Comparison of ENCODE assay signal across 2 cellular contexts in the genomic region with DNA sequence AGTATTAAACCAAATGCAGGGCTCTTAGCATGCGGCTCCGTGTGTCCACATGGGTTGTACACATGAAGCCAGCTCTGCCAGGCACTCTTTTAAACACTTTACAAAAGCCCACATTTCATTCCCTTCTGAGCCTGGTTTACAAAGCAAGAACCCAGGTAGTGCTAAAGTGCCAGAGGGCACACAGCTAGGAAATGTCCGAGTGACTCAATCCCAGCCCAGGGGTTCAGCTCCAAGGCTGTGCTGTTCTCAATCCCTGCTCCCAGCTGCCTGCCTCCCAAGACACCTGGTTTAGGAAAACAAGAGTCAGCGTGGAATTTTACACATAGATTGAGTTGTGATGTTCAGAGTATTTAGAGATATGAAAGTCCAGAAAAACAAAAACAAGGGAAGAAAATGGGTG.
TF ChIP-seq lines count a peak whose summit lies in the region.

No MANE protein-coding gene starts in this region.

TF ChIP-seq in SK-N-SH, 30 proteins besides CTCF, POLR2A, EP300 and RAD21 (continued from another document):
- TF ChIP-seq, protein P1, sequence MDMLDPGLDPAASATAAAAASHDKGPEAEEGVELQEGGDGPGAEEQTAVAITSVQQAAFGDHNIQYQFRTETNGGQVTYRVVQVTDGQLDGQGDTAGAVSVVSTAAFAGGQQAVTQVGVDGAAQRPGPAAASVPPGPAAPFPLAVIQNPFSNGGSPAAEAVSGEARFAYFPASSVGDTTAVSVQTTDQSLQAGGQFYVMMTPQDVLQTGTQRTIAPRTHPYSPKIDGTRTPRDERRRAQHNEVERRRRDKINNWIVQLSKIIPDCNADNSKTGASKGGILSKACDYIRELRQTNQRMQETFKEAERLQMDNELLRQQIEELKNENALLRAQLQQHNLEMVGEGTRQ (IDR thresholded peaks at IDR 0.05; ENCODE audit: borderline replicate concordance, low read depth, low read length), result no peak
- no peak for TF ChIP-seq JUND (IDR thresholded peaks at IDR 0.05)
- TF ChIP-seq NRF1 (IDR thresholded peaks at IDR 0.05; ENCODE audit: low read depth, low read length), result no peak
- TF ChIP-seq RXRA (IDR thresholded peaks at IDR 0.05; ENCODE audit: borderline replicate concordance, low read depth), result no peak
- TF ChIP-seq, protein P2, sequence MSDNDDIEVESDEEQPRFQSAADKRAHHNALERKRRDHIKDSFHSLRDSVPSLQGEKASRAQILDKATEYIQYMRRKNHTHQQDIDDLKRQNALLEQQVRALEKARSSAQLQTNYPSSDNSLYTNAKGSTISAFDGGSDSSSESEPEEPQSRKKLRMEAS (IDR thresholded peaks at IDR 0.05; ENCODE audit: low read depth), result no peak
- TF ChIP-seq, protein P3, sequence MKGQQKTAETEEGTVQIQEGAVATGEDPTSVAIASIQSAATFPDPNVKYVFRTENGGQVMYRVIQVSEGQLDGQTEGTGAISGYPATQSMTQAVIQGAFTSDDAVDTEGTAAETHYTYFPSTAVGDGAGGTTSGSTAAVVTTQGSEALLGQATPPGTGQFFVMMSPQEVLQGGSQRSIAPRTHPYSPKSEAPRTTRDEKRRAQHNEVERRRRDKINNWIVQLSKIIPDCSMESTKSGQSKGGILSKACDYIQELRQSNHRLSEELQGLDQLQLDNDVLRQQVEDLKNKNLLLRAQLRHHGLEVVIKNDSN (IDR thresholded peaks at IDR 0.05; ENCODE audit: borderline replicate concordance, low read depth), result no peak
- TF ChIP-seq YY1 (IDR thresholded peaks at IDR 0.05; ENCODE audit: low read depth), result no peak
- TF ChIP-seq ELF1 (IDR thresholded peaks at IDR 0.05), result no peak

TF ChIP-seq in SK-N-SH treated with all-trans-retinoic acid at 6 μM for 48 hours, 23 proteins besides CTCF, POLR2A, EP300 and RAD21:
- TF ChIP-seq, protein P4, sequence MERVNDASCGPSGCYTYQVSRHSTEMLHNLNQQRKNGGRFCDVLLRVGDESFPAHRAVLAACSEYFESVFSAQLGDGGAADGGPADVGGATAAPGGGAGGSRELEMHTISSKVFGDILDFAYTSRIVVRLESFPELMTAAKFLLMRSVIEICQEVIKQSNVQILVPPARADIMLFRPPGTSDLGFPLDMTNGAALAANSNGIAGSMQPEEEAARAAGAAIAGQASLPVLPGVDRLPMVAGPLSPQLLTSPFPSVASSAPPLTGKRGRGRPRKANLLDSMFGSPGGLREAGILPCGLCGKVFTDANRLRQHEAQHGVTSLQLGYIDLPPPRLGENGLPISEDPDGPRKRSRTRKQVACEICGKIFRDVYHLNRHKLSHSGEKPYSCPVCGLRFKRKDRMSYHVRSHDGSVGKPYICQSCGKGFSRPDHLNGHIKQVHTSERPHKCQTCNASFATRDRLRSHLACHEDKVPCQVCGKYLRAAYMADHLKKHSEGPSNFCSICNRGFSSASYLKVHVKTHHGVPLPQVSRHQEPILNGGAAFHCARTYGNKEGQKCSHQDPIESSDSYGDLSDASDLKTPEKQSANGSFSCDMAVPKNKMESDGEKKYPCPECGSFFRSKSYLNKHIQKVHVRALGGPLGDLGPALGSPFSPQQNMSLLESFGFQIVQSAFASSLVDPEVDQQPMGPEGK (CRISPR knock-in tag; IDR thresholded peaks at IDR 0.05; ENCODE audit: borderline replicate concordance), result no peak
- TF ChIP-seq ZNF8 (CRISPR knock-in tag; IDR thresholded peaks at IDR 0.05), result no peak
- no peak for TF ChIP-seq TCF4 (CRISPR knock-in tag; IDR thresholded peaks at IDR 0.05; ENCODE audit: borderline replicate concordance)
- TF ChIP-seq PPARA (CRISPR knock-in tag; IDR thresholded peaks at IDR 0.05; ENCODE audit: borderline replicate concordance), result no peak
- TF ChIP-seq, protein P5, sequence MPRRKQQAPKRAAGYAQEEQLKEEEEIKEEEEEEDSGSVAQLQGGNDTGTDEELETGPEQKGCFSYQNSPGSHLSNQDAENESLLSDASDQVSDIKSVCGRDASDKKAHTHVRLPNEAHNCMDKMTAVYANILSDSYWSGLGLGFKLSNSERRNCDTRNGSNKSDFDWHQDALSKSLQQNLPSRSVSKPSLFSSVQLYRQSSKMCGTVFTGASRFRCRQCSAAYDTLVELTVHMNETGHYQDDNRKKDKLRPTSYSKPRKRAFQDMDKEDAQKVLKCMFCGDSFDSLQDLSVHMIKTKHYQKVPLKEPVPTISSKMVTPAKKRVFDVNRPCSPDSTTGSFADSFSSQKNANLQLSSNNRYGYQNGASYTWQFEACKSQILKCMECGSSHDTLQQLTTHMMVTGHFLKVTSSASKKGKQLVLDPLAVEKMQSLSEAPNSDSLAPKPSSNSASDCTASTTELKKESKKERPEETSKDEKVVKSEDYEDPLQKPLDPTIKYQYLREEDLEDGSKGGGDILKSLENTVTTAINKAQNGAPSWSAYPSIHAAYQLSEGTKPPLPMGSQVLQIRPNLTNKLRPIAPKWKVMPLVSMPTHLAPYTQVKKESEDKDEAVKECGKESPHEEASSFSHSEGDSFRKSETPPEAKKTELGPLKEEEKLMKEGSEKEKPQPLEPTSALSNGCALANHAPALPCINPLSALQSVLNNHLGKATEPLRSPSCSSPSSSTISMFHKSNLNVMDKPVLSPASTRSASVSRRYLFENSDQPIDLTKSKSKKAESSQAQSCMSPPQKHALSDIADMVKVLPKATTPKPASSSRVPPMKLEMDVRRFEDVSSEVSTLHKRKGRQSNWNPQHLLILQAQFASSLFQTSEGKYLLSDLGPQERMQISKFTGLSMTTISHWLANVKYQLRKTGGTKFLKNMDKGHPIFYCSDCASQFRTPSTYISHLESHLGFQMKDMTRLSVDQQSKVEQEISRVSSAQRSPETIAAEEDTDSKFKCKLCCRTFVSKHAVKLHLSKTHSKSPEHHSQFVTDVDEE (CRISPR knock-in tag; IDR thresholded peaks at IDR 0.05), result no peak
- TF ChIP-seq ARNTL (CRISPR knock-in tag; IDR thresholded peaks at IDR 0.05; ENCODE audit: borderline replicate concordance, low read depth), result no peak
- no peak for TF ChIP-seq SNAI2 (CRISPR knock-in tag; IDR thresholded peaks at IDR 0.05)
- no peak for TF ChIP-seq ZFP3 (CRISPR knock-in tag; IDR thresholded peaks at IDR 0.05)
- no peak for TF ChIP-seq BACH2 (CRISPR knock-in tag; IDR thresholded peaks at IDR 0.05; ENCODE audit: borderline replicate concordance)
- TF ChIP-seq ZFP30 (CRISPR knock-in tag; IDR thresholded peaks at IDR 0.05), result no peak
- TF ChIP-seq, protein P6, sequence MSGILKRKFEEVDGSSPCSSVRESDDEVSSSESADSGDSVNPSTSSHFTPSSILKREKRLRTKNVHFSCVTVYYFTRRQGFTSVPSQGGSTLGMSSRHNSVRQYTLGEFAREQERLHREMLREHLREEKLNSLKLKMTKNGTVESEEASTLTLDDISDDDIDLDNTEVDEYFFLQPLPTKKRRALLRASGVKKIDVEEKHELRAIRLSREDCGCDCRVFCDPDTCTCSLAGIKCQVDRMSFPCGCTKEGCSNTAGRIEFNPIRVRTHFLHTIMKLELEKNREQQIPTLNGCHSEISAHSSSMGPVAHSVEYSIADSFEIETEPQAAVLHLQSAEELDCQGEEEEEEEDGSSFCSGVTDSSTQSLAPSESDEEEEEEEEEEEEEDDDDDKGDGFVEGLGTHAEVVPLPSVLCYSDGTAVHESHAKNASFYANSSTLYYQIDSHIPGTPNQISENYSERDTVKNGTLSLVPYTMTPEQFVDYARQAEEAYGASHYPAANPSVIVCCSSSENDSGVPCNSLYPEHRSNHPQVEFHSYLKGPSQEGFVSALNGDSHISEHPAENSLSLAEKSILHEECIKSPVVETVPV (CRISPR knock-in tag; IDR thresholded peaks at IDR 0.05), result no peak
- TF ChIP-seq TOX (CRISPR knock-in tag; IDR thresholded peaks at IDR 0.05; ENCODE audit: borderline replicate concordance), result no peak
- no peak for TF ChIP-seq CSDC2 (CRISPR knock-in tag; IDR thresholded peaks at IDR 0.05)
- TF ChIP-seq RARB (CRISPR knock-in tag; IDR thresholded peaks at IDR 0.05), result no peak
- TF ChIP-seq, protein P7, sequence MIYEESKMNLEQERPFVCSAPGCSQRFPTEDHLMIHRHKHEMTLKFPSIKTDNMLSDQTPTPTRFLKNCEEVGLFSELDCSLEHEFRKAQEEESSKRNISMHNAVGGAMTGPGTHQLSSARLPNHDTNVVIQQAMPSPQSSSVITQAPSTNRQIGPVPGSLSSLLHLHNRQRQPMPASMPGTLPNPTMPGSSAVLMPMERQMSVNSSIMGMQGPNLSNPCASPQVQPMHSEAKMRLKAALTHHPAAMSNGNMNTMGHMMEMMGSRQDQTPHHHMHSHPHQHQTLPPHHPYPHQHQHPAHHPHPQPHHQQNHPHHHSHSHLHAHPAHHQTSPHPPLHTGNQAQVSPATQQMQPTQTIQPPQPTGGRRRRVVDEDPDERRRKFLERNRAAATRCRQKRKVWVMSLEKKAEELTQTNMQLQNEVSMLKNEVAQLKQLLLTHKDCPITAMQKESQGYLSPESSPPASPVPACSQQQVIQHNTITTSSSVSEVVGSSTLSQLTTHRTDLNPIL (CRISPR knock-in tag; IDR thresholded peaks at IDR 0.05; ENCODE audit: low read depth), result no peak
- no peak for TF ChIP-seq ZNF70 (CRISPR knock-in tag; IDR thresholded peaks at IDR 0.05)
- no peak for TF ChIP-seq GLIS3 (CRISPR knock-in tag; IDR thresholded peaks at IDR 0.05)
- TF ChIP-seq, protein P8, sequence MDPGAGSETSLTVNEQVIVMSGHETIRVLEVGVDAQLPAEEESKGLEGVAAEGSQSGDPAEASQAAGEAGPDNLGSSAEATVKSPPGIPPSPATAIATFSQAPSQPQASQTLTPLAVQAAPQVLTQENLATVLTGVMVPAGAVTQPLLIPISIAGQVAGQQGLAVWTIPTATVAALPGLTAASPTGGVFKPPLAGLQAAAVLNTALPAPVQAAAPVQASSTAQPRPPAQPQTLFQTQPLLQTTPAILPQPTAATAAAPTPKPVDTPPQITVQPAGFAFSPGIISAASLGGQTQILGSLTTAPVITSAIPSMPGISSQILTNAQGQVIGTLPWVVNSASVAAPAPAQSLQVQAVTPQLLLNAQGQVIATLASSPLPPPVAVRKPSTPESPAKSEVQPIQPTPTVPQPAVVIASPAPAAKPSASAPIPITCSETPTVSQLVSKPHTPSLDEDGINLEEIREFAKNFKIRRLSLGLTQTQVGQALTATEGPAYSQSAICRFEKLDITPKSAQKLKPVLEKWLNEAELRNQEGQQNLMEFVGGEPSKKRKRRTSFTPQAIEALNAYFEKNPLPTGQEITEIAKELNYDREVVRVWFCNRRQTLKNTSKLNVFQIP (CRISPR knock-in tag; IDR thresholded peaks at IDR 0.05; ENCODE audit: borderline replicate concordance, low read depth), result no peak
